15 cellular contexts compared by ENCODE assay signal in genomic region chr1:47325530-47325929, GRCh38. TPM values are rescaled to one million over a fixed set of nuclear protein-coding genes. Genes with fewer than 3 reads are reported as not detected.
DNase-seq lines count a peak whose midpoint lies in the region; ATAC-seq and TF ChIP-seq lines count a peak whose summit lies in the region.
"Had no signal": no experiment of that assay in that cellular context is flagged by ENCODE, and none has a peak within 500 bp of the region (broad histone marks: within the 10 kb centered on the region; RNA-seq: fewer than 3 reads in every experiment).

No MANE protein-coding gene starts in this region.

- 28 to 61% methylated on average over 2 of the region's 2 CpGs for WGBS in esophagus squamous epithelium, 2 donors
- WGBS in suprapubic skin, result 69% methylated on average over 2 of the region's 2 CpGs

- no peak for ATAC-seq in HG02981 (IDR thresholded peaks at IDR 0.05; ENCODE audit: unreplicated experiment)
- ATAC-seq in CD8-positive, alpha-beta T cell, result no peak
- ATAC-seq: activated CD4-positive, alpha-beta T cell treated with anti-CD3 and anti-CD28 coated beads for 36 hours had no signal

- no peak overlapping the region for H3K4me3 Mint-ChIP-seq in CD8-positive, alpha-beta T cell
- H3K4me3 Mint-ChIP-seq: activated CD4-positive, alpha-beta T cell treated with anti-CD3 and anti-CD28 coated beads for 36 hours; mesothelial cell of epicardium had no signal

- H3K4me3 ChIP-seq in esophagus squamous epithelium (no peak overlapping the region), suprapubic skin (no peak overlapping the region)
- no peak overlapping the region for H3K4me3 ChIP-seq in CD8-positive, alpha-beta T cell (ENCODE audit: low read depth, low read length)
- H3K4me3 ChIP-seq: coronary artery, spleen had no signal

- no peaks in the 10 kb centered on the region for H3K36me3 Mint-ChIP-seq in CD8-positive, alpha-beta T cell
- H3K36me3 Mint-ChIP-seq: mesothelial cell of epicardium had no signal

- H3K9me3 ChIP-seq in esophagus squamous epithelium, result no peaks in the 10 kb centered on the region
- H3K9me3 ChIP-seq in suprapubic skin, result no peaks in the 10 kb centered on the region
- H3K9me3 ChIP-seq in CD8-positive, alpha-beta T cell (ENCODE audit: low read length), result no peaks in the 10 kb centered on the region
- H3K9me3 ChIP-seq: spleen had no signal

- TF ChIP-seq EP300 in suprapubic skin (IDR thresholded peaks at IDR 0.05), result no peak

- CTCF ChIA-PET in CD8-positive, alpha-beta T cell (lab: Charles Lee), result interaction anchor here (1.4 kb wide), 1 partner anchor 98 kb away, joined by 3 read pairs; no protein-coding TSS in a partner anchor

- no peaks in the 10 kb centered on the region for H3K4me1 Mint-ChIP-seq in CD8-positive, alpha-beta T cell (ENCODE audit: low read depth)
- H3K4me1 Mint-ChIP-seq: mesothelial cell of epicardium had no signal

- H3K27ac ChIP-seq in esophagus squamous epithelium (peak overlapping the region in 3 of 4 donors; percentile 86 to 90 (median 86)), suprapubic skin (peak overlapping the region; percentile 23)
- H3K27ac ChIP-seq in CD8-positive, alpha-beta T cell (ENCODE audit: low read depth, low read length), result no peak overlapping the region
- H3K27ac ChIP-seq: coronary artery, spleen had no signal

- H3K27me3 Mint-ChIP-seq in CD8-positive, alpha-beta T cell (ENCODE audit: low read depth), result no peaks in the 10 kb centered on the region
- H3K27me3 Mint-ChIP-seq: activated CD4-positive, alpha-beta T cell treated with anti-CD3 and anti-CD28 coated beads for 36 hours had no signal

- no peaks in the 10 kb centered on the region for H3K9me3 Mint-ChIP-seq in CD8-positive, alpha-beta T cell
- H3K9me3 Mint-ChIP-seq: mesothelial cell of epicardium had no signal

- POLR2A ChIA-PET in CD8-positive, alpha-beta T cell (lab: Charles Lee), result interaction anchor here (1.4 kb wide), 1 partner anchor 8 kb away, joined by 6 read pairs; the partner anchor contains the start of gene CMPK1

- intact Hi-C loops in esophagus squamous epithelium (cut with DNase I), result no loop called here
- intact Hi-C loops in CD8-positive, alpha-beta T cell (cut with DNase I, micrococcal nuclease), result no loop called here

- H3K36me3 ChIP-seq in esophagus squamous epithelium (no peaks in the 10 kb centered on the region), suprapubic skin (no peaks in the 10 kb centered on the region)
- no peaks in the 10 kb centered on the region for H3K36me3 ChIP-seq in CD8-positive, alpha-beta T cell (ENCODE audit: insufficient read depth, low read length)
- H3K36me3 ChIP-seq: spleen had no signal

- TF ChIP-seq POLR2A in esophagus squamous epithelium (IDR thresholded peaks at IDR 0.05), result no peak
- TF ChIP-seq POLR2A in suprapubic skin (IDR thresholded peaks at IDR 0.05), result no peak

- TF ChIP-seq CTCF in esophagus squamous epithelium (IDR thresholded peaks at IDR 0.05) (no peak), suprapubic skin (IDR thresholded peaks at IDR 0.05) (no peak)
- TF ChIP-seq CTCF in CD8-positive, alpha-beta T cell (IDR thresholded peaks at IDR 0.05), result no peak

- H3K4me1 ChIP-seq in esophagus squamous epithelium (peaks cover 3 to 58% (median 5%) of the 10 kb centered on the region in 3 donors), suprapubic skin (no peaks in the 10 kb centered on the region)
- H3K4me1 ChIP-seq in CD8-positive, alpha-beta T cell (ENCODE audit: insufficient read depth, low read length), result no peaks in the 10 kb centered on the region
- H3K4me1 ChIP-seq: spleen had no signal

- H3K27me3 ChIP-seq in esophagus squamous epithelium (no peaks in the 10 kb centered on the region), suprapubic skin (no peaks in the 10 kb centered on the region)
- no peaks in the 10 kb centered on the region for H3K27me3 ChIP-seq in CD8-positive, alpha-beta T cell (ENCODE audit: insufficient read depth, low read length)
- H3K27me3 ChIP-seq: spleen had no signal

- no peak overlapping the region for H3K27ac Mint-ChIP-seq in CD8-positive, alpha-beta T cell
- H3K27ac Mint-ChIP-seq: activated CD4-positive, alpha-beta T cell treated with anti-CD3 and anti-CD28 coated beads for 36 hours; mesothelial cell of epicardium had no signal

- peak; percentile 18 to 53 for DNase-seq in NCI-H2081 (lab: John Stamatoyannopoulos, UW)
- DNase-seq in NCI-H2081 treated with DMSO at 0.1 percent for 48 hours (lab: John Stamatoyannopoulos, UW), result no peak
- peak; percentile 76 for DNase-seq in NCI-H748 (lab: John Stamatoyannopoulos, UW; ENCODE audit: unreplicated experiment)
- DNase-seq in esophagus squamous epithelium (lab: John Stamatoyannopoulos, UW), result no peak
- DNase-seq in suprapubic skin (ENCODE audit: low spot score in 2 of 2), result no peak
- no peak for DNase-seq in UCSD-AML1 (lab: John Stamatoyannopoulos, UW; ENCODE audit: unreplicated experiment)
- DNase-seq in CD8-positive, alpha-beta T cell, result no peak
- DNase-seq: activated CD4-positive, alpha-beta T cell treated with anti-CD3 and anti-CD28 coated beads for 36 hours; activated T-cell treated with anti-CD3 and anti-CD28 coated beads, Interleukin-2, amount 50 U/mL, for 1 hour; spleen; substantia nigra; T-helper 2 cell had no signal

RNA-seq across cellular contexts. Expression of gene CMPK1, which starts 8.1 kb away (rescaled TPM):
- total RNA-seq in esophagus squamous epithelium (100 to 1,000 TPM; 124 to 177 (median 133) TPM), suprapubic skin (10 to 100 TPM; 69.4 to 94.4 (median 81.6) TPM)
- total RNA-seq in CD8-positive, alpha-beta T cell, result 100 to 1,000 TPM in 1 of 2 experiments, 10 to 100 TPM in 1; 98.8 to 106 TPM

RNA-seq across cellular contexts. Expression of gene STIL, which starts 11.6 kb away (rescaled TPM):
- total RNA-seq in esophagus squamous epithelium (10 to 100 TPM in 1 of 4 donors, 1 to 10 TPM in 3; 4.2 to 15.1 (median 6.8) TPM), suprapubic skin (1 to 10 TPM; 2.8 to 4.2 (median 4.0) TPM)
- 1 to 10 TPM; 1.4 to 1.8 TPM for total RNA-seq in CD8-positive, alpha-beta T cell

Comparison
In these comparisons a context has a peak if more than half of its experiments do, and no peak if none do; other contexts are left out.
1. DNase-seq: peak in NCI-H2081 (2 of 2) and NCI-H748 (single experiment); none in NCI-H2081 treated with DMSO at 0.1 percent for 48 hours (single experiment), esophagus squamous epithelium (single experiment), suprapubic skin (0 of 2), UCSD-AML1 (single experiment) and CD8-positive, alpha-beta T cell (0 of 7).